1 cellular context compared by ENCODE assay signal in the genomic region with DNA sequence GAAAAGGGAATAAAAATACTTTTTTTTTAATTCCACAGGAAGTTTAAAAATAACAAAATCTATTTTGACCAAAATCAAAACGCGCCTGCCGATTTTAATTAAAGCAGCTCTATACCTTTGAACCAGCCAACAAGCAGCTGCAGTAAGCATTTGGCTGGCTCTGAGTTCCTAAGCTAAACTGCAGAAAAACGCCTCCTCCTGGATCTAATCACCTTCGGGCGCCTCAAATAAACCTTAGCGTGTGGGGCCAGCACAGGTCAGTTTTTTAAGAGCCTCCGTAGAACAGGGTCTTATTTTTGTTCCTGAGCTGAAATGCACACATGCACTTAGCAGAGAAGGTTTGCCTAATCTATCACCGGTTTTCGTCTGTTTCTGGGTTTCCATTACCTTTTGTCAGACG.
TF ChIP-seq lines count a peak whose summit lies in the region.

No MANE protein-coding gene starts in this region.

TF ChIP-seq in HEK293T, 16 proteins besides CTCF, POLR2A, EP300 and RAD21 (continued from another document):
- TF ChIP-seq, protein P1, sequence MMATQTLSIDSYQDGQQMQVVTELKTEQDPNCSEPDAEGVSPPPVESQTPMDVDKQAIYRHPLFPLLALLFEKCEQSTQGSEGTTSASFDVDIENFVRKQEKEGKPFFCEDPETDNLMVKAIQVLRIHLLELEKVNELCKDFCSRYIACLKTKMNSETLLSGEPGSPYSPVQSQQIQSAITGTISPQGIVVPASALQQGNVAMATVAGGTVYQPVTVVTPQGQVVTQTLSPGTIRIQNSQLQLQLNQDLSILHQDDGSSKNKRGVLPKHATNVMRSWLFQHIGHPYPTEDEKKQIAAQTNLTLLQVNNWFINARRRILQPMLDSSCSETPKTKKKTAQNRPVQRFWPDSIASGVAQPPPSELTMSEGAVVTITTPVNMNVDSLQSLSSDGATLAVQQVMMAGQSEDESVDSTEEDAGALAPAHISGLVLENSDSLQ (IDR thresholded peaks at IDR 0.05), result no peak
- TF ChIP-seq FOXA1 (IDR thresholded peaks at IDR 0.05), result no peak
- no peak for TF ChIP-seq FOXM1 (IDR thresholded peaks at IDR 0.05; ENCODE audit: borderline replicate concordance)
- TF ChIP-seq SUZ12 (IDR thresholded peaks at IDR 0.05), result no peak
- no peak for TF ChIP-seq BHLHE40 (IDR thresholded peaks at IDR 0.05; ENCODE audit: borderline replicate concordance)
- no peak for TF ChIP-seq TARDBP (IDR thresholded peaks at IDR 0.05)
- no peak for TF ChIP-seq NFRKB (IDR thresholded peaks at IDR 0.05)
- TF ChIP-seq L3MBTL2 (conservative IDR thresholded peaks at IDR 0.05), result no peak
- TF ChIP-seq LEF1 (IDR thresholded peaks at IDR 0.05; ENCODE audit: borderline replicate concordance), result no peak
- no peak for TF ChIP-seq HDGF (IDR thresholded peaks at IDR 0.05; ENCODE audit: borderline replicate concordance)
- TF ChIP-seq SP1 (IDR thresholded peaks at IDR 0.05), result no peak
- TF ChIP-seq CTBP1 (IDR thresholded peaks at IDR 0.05; ENCODE audit: borderline replicate concordance), result no peak
